ENCODE assay signal across 1 cellular context in genomic region chr2:15865923-15866322, GRCh38.
TF ChIP-seq lines count a peak whose summit lies in the region.

No MANE protein-coding gene starts in this region.

TF ChIP-seq in GM23338, 12 proteins besides CTCF, POLR2A, EP300 and RAD21 (continued from another document):
- TF ChIP-seq, protein P1, sequence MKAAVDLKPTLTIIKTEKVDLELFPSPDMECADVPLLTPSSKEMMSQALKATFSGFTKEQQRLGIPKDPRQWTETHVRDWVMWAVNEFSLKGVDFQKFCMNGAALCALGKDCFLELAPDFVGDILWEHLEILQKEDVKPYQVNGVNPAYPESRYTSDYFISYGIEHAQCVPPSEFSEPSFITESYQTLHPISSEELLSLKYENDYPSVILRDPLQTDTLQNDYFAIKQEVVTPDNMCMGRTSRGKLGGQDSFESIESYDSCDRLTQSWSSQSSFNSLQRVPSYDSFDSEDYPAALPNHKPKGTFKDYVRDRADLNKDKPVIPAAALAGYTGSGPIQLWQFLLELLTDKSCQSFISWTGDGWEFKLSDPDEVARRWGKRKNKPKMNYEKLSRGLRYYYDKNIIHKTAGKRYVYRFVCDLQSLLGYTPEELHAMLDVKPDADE (IDR thresholded peaks at IDR 0.05): no peak
- no peak for TF ChIP-seq JUNB (IDR thresholded peaks at IDR 0.05; ENCODE audit: unreplicated experiment)
- TF ChIP-seq STAT1 (IDR thresholded peaks at IDR 0.05; ENCODE audit: unreplicated experiment): no peak
- TF ChIP-seq ZNF114 (CRISPR knock-in tag; IDR thresholded peaks at IDR 0.05): no peak
- TF ChIP-seq EZH2phosphoT487 (IDR thresholded peaks at IDR 0.05; ENCODE audit: unreplicated experiment): no peak
- TF ChIP-seq, protein P2, sequence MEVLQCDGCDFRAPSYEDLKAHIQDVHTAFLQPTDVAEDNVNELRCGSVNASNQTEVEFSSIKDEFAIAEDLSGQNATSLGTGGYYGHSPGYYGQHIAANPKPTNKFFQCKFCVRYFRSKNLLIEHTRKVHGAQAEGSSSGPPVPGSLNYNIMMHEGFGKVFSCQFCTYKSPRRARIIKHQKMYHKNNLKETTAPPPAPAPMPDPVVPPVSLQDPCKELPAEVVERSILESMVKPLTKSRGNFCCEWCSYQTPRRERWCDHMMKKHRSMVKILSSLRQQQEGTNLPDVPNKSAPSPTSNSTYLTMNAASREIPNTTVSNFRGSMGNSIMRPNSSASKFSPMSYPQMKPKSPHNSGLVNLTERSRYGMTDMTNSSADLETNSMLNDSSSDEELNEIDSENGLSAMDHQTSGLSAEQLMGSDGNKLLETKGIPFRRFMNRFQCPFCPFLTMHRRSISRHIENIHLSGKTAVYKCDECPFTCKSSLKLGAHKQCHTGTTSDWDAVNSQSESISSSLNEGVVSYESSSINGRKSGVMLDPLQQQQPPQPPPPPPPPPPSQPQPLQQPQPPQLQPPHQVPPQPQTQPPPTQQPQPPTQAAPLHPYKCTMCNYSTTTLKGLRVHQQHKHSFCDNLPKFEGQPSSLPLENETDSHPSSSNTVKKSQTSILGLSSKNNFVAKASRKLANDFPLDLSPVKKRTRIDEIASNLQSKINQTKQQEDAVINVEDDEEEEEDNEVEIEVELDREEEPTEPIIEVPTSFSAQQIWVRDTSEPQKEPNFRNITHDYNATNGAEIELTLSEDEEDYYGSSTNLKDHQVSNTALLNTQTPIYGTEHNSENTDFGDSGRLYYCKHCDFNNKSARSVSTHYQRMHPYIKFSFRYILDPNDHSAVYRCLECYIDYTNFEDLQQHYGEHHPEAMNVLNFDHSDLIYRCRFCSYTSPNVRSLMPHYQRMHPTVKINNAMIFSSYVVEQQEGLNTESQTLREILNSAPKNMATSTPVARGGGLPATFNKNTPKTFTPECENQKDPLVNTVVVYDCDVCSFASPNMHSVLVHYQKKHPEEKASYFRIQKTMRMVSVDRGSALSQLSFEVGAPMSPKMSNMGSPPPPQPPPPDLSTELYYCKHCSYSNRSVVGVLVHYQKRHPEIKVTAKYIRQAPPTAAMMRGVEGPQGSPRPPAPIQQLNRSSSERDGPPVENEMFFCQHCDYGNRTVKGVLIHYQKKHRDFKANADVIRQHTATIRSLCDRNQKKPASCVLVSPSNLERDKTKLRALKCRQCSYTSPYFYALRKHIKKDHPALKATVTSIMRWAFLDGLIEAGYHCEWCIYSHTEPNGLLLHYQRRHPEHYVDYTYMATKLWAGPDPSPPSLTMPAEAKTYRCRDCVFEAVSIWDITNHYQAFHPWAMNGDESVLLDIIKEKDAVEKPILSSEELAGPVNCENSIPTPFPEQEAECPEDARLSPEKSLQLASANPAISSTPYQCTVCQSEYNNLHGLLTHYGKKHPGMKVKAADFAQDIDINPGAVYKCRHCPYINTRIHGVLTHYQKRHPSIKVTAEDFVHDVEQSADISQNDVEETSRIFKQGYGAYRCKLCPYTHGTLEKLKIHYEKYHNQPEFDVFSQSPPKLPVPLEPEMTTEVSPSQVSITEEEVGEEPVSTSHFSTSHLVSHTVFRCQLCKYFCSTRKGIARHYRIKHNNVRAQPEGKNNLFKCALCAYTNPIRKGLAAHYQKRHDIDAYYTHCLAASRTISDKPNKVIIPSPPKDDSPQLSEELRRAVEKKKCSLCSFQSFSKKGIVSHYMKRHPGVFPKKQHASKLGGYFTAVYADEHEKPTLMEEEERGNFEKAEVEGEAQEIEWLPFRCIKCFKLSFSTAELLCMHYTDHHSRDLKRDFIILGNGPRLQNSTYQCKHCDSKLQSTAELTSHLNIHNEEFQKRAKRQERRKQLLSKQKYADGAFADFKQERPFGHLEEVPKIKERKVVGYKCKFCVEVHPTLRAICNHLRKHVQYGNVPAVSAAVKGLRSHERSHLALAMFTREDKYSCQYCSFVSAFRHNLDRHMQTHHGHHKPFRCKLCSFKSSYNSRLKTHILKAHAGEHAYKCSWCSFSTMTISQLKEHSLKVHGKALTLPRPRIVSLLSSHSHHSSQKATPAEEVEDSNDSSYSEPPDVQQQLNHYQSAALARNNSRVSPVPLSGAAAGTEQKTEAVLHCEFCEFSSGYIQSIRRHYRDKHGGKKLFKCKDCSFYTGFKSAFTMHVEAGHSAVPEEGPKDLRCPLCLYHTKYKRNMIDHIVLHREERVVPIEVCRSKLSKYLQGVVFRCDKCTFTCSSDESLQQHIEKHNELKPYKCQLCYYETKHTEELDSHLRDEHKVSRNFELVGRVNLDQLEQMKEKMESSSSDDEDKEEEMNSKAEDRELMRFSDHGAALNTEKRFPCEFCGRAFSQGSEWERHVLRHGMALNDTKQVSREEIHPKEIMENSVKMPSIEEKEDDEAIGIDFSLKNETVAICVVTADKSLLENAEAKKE (CRISPR knock-in tag; IDR thresholded peaks at IDR 0.05): no peak
- no peak for TF ChIP-seq EZH2 (IDR thresholded peaks at IDR 0.05; ENCODE audit: low read depth, unreplicated experiment)
- no peak for TF ChIP-seq NANOG (IDR thresholded peaks at IDR 0.05; ENCODE audit: borderline replicate concordance)
- TF ChIP-seq, protein P3, sequence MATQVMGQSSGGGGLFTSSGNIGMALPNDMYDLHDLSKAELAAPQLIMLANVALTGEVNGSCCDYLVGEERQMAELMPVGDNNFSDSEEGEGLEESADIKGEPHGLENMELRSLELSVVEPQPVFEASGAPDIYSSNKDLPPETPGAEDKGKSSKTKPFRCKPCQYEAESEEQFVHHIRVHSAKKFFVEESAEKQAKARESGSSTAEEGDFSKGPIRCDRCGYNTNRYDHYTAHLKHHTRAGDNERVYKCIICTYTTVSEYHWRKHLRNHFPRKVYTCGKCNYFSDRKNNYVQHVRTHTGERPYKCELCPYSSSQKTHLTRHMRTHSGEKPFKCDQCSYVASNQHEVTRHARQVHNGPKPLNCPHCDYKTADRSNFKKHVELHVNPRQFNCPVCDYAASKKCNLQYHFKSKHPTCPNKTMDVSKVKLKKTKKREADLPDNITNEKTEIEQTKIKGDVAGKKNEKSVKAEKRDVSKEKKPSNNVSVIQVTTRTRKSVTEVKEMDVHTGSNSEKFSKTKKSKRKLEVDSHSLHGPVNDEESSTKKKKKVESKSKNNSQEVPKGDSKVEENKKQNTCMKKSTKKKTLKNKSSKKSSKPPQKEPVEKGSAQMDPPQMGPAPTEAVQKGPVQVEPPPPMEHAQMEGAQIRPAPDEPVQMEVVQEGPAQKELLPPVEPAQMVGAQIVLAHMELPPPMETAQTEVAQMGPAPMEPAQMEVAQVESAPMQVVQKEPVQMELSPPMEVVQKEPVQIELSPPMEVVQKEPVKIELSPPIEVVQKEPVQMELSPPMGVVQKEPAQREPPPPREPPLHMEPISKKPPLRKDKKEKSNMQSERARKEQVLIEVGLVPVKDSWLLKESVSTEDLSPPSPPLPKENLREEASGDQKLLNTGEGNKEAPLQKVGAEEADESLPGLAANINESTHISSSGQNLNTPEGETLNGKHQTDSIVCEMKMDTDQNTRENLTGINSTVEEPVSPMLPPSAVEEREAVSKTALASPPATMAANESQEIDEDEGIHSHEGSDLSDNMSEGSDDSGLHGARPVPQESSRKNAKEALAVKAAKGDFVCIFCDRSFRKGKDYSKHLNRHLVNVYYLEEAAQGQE (IDR thresholded peaks at IDR 0.05; ENCODE audit: unreplicated experiment): no peak
